In the genomic region with DNA sequence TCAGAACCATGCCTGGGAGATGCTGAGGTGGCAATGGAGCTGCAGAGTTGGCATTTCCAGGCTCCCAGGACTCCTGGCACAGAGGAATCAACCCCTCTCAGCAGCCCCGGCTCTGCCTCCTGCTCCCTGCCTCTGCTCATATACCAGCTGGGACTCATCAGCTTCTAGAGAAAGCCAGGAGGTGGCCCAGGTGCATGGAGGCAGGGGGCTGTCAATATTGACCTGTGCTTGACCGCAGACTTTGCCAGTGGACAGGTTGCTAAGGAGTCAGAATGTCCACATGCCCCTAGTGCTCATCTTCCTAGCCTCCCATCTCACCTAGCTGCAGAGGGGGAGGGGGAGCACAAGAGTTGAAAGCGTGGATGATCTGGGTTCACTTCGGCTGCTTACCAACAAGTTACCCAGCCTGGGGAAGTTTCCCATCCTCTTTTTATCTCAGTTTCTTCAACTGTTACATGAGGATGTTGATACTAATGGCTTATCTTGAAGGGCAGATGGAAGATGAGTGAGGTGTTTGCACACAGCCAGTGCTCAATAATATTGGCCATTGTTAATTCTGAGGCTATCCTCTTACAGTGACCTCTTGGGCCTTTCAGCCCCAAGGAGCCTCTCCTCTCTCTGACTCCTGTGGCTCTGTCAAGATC, we compare ENCODE assay signal across 34 cellular contexts. TPM values are rescaled to one million over a fixed set of nuclear protein-coding genes. Genes with fewer than 3 reads are reported as not detected.
"Had no signal": no experiment of that assay in that cellular context is flagged by ENCODE, and none has a peak within 500 bp of the region (broad histone marks: within the 10 kb centered on the region; RNA-seq: fewer than 3 reads in every experiment).

No MANE protein-coding gene starts in this region.

- H3K27ac Mint-ChIP-seq: activated CD4-positive, alpha-beta memory T cell treated with anti-CD3 and anti-CD28 coated beads, Interleukin-2, amount 10 ng/mL, durations not matched to agents 7 days and 5 days; activated CD4-positive, alpha-beta T cell treated with anti-CD3 and anti-CD28 coated beads, Interleukin-2, amount 10 ng/mL, durations not matched to agents 7 days and 5 days; activated naive CD8-positive, alpha-beta T cell; activated T-cell treated with anti-CD3 and anti-CD28 coated beads, Interleukin-2, amount 50 U/mL, for 24 hours; activated T-cell treated with anti-CD3 and anti-CD28 coated beads, Interleukin-2, amount 50 U/mL, for 72 hours; dendritic cell treated with granulocyte-macrophage colony-stimulating factor and Interleukin-4, amounts not matched to agents 40 ng/mL and 50 ng/mL, for 4 days; endodermal cell; WTC11 had no signal

- H3K4me3 Mint-ChIP-seq: activated CD4-positive, alpha-beta memory T cell treated with anti-CD3 and anti-CD28 coated beads, Interleukin-2, amount 10 ng/mL, durations not matched to agents 7 days and 5 days; activated CD4-positive, alpha-beta T cell treated with anti-CD3 and anti-CD28 coated beads, Interleukin-2, amount 10 ng/mL, durations not matched to agents 7 days and 5 days; activated naive CD8-positive, alpha-beta T cell; activated T-cell treated with anti-CD3 and anti-CD28 coated beads, Interleukin-2, amount 50 U/mL, for 24 hours; activated T-cell treated with anti-CD3 and anti-CD28 coated beads, Interleukin-2, amount 50 U/mL, for 72 hours; dendritic cell treated with granulocyte-macrophage colony-stimulating factor and Interleukin-4, amounts not matched to agents 40 ng/mL and 50 ng/mL, for 4 days; endodermal cell; WTC11 had no signal

- ATAC-seq: activated T-cell treated with anti-CD3 and anti-CD28 coated beads, Interleukin-2, amount 50 U/mL, for 72 hours; body of pancreas; foreskin keratinocyte; gastrocnemius medialis; heart left ventricle; WTC11 had no signal

- H3K36me3 Mint-ChIP-seq: activated naive CD8-positive, alpha-beta T cell; WTC11 had no signal

- H3K4me1 Mint-ChIP-seq: activated CD4-positive, alpha-beta memory T cell treated with anti-CD3 and anti-CD28 coated beads, Interleukin-2, amount 10 ng/mL, durations not matched to agents 7 days and 5 days; activated CD4-positive, alpha-beta T cell treated with anti-CD3 and anti-CD28 coated beads, Interleukin-2, amount 10 ng/mL, durations not matched to agents 7 days and 5 days had no signal

- H3K9me3 Mint-ChIP-seq: activated CD4-positive, alpha-beta memory T cell treated with anti-CD3 and anti-CD28 coated beads, Interleukin-2, amount 10 ng/mL, durations not matched to agents 7 days and 5 days; activated CD4-positive, alpha-beta T cell treated with anti-CD3 and anti-CD28 coated beads, Interleukin-2, amount 10 ng/mL, durations not matched to agents 7 days and 5 days; activated T-cell treated with anti-CD3 and anti-CD28 coated beads, Interleukin-2, amount 50 U/mL, for 24 hours; activated T-cell treated with anti-CD3 and anti-CD28 coated beads, Interleukin-2, amount 50 U/mL, for 72 hours; dendritic cell treated with granulocyte-macrophage colony-stimulating factor and Interleukin-4, amounts not matched to agents 40 ng/mL and 50 ng/mL, for 4 days; endodermal cell had no signal

- DNase-seq: activated CD4-positive, alpha-beta memory T cell treated with anti-CD3 and anti-CD28 coated beads, Interleukin-2, amount 10 ng/mL, durations not matched to agents 7 days and 5 days; activated CD4-positive, alpha-beta T cell treated with anti-CD3 and anti-CD28 coated beads for 1 hour; activated CD4-positive, alpha-beta T cell treated with anti-CD3 and anti-CD28 coated beads for 4 hours; activated CD4-positive, alpha-beta T cell treated with anti-CD3 and anti-CD28 coated beads, Interleukin-2, amount 10 ng/mL, durations not matched to agents 7 days and 5 days; activated CD4-positive, alpha-beta T cell treated with anti-CD3 and anti-CD28 coated beads, Interleukin-2, amount 50 U/mL, for 4 hours; activated CD8-positive, alpha-beta memory T cell treated with anti-CD3 and anti-CD28 coated beads, Interleukin-2, amount 50 U/mL, for 48 hours; activated gamma-delta T cell; activated naive CD4-positive, alpha-beta T cell; activated naive CD4-positive, alpha-beta T cell treated with anti-CD3 and anti-CD28 coated beads, Interleukin-2, amount 50 U/mL, for 16 hours; activated T-cell treated with anti-CD3 and anti-CD28 coated beads for 4 hours; activated T-cell treated with anti-CD3 and anti-CD28 coated beads, Interleukin-2, amount 50 U/mL, for 24 hours; activated T-cell treated with anti-CD3 and anti-CD28 coated beads, Interleukin-2, amount 50 U/mL, for 72 hours; amniotic stem cell; anterior cingulate cortex; body of pancreas; central memory CD4-positive, alpha-beta T cell; cerebellar nuclear complex; colonic mucosa; dorsolateral prefrontal cortex; effector memory CD4-positive, alpha-beta T cell; endodermal cell; foreskin keratinocyte; gastrocnemius medialis; glutamatergic neuron; heart left ventricle; T-helper 2 cell had no signal

- H3K27ac ChIP-seq: body of pancreas, cardiac muscle cell, colonic mucosa, dorsolateral prefrontal cortex, esophagus muscularis mucosa, foreskin keratinocyte, gastrocnemius medialis, heart left ventricle, VCaP had no signal

- H3K4me3 ChIP-seq: body of pancreas, cardiac muscle cell, colonic mucosa, dorsolateral prefrontal cortex, esophagus muscularis mucosa, gastrocnemius medialis, heart left ventricle had no signal

- H3K4me1 ChIP-seq: body of pancreas, colonic mucosa, esophagus muscularis mucosa, foreskin keratinocyte, gastrocnemius medialis had no signal

- H3K9me3 ChIP-seq: body of pancreas, colonic mucosa, esophagus muscularis mucosa, gastrocnemius medialis, heart left ventricle had no signal

- H3K36me3 ChIP-seq: cardiac muscle cell, colonic mucosa, esophagus muscularis mucosa, gastrocnemius medialis, heart left ventricle had no signal

- H3K27me3 ChIP-seq: body of pancreas had no signal

RNA-seq across cellular contexts. Expression of a gene that starts 9.2 kb away (rescaled TPM):
- total RNA-seq: activated CD4-positive, alpha-beta memory T cell treated with anti-CD3 and anti-CD28 coated beads, Interleukin-2, amount 10 ng/mL, durations not matched to agents 7 days and 5 days; activated CD4-positive, alpha-beta T cell treated with anti-CD3 and anti-CD28 coated beads, Interleukin-2, amount 10 ng/mL, durations not matched to agents 7 days and 5 days; activated T-cell treated with anti-CD3 and anti-CD28 coated beads, Interleukin-2, amount 50 U/mL, for 72 hours; cardiac muscle cell; colonic mucosa; endodermal cell; epithelial cell of proximal tubule; esophagus muscularis mucosa; foreskin keratinocyte; gastrocnemius medialis; heart left ventricle; T-helper 1 cell treated with Interleukin-12 subunit alpha and Interleukin-12 subunit beta and Interleukin-4 antibody, amounts not matched to agents 30 ng/mL and 1 ng/mL, for 36 hours had no signal
- polyA plus RNA-seq: cardiac muscle cell, foreskin keratinocyte, heart left ventricle had no signal
